ENCODE assay signal across 8 cellular contexts in genomic region chr12:121536929-121537813, GRCh38. TPM values are rescaled to one million over a fixed set of nuclear protein-coding genes. Genes with fewer than 3 reads are reported as not detected.
A peak's percentile ranks its signal among the peaks of the same experiment; 100 is the strongest.
DNase-seq lines count a peak whose midpoint lies in the region; ATAC-seq and TF ChIP-seq lines count a peak whose summit lies in the region.

No MANE protein-coding gene starts in this region.

- TF ChIP-seq CTCF in foreskin keratinocyte (conservative IDR thresholded peaks at IDR 0.05), result no peak
- TF ChIP-seq CTCF in nephron progenitor cell (IDR thresholded peaks at IDR 0.05), result no peak
- no peak for TF ChIP-seq CTCF in transverse colon (IDR thresholded peaks at IDR 0.05)

- H3K27me3 ChIP-seq in foreskin keratinocyte (peaks cover 6% of the 10 kb centered on the region), transverse colon (no peaks in the 10 kb centered on the region)

- no peaks in the 10 kb centered on the region for H3K9me3 ChIP-seq in transverse colon

- peak overlapping the region; percentile 30 to 70 (median 58) for H3K4me3 ChIP-seq in transverse colon

- peaks cover 4% of the 10 kb centered on the region for H3K4me1 ChIP-seq in foreskin keratinocyte
- H3K4me1 ChIP-seq in transverse colon, result peaks cover 11 to 48% (median 29%) of the 10 kb centered on the region in 4 donors

- H3K4me1 Mint-ChIP-seq in nephron progenitor cell, result peaks cover 68% of the 10 kb centered on the region

- TF ChIP-seq POLR2A in transverse colon (IDR thresholded peaks at IDR 0.05), result peak; percentile 73

- peak overlapping the region; percentile 83 for H3K4me3 Mint-ChIP-seq in nephron progenitor cell

- H3K27ac ChIP-seq in foreskin keratinocyte (no peak overlapping the region), transverse colon (peak overlapping the region; percentile 88 to 91 (median 90))

- peaks cover 13% of the 10 kb centered on the region for H3K27me3 Mint-ChIP-seq in nephron progenitor cell (ENCODE audit: low read depth, poor library complexity)

- H3K36me3 Mint-ChIP-seq in nephron progenitor cell (ENCODE audit: low read depth), result peaks cover 34% of the 10 kb centered on the region

- 0% methylated on average over 60 of the region's 71 CpGs; no CpG with 5 or more reads in 1 of the 2 donors for WGBS in transverse colon (ENCODE audit: low coverage in 1 of 2), 2 donors

- in situ Hi-C loops in transverse colon (cut with MboI; ENCODE audit: low pct_ligation_motif_present in 1 of 4, low pct_unique_long_range_greater_than_20kb in 1 of 4, low sequenced_read_pairs in 3 of 4), result no loop called here

- no peaks in the 10 kb centered on the region for H3K9me3 Mint-ChIP-seq in nephron progenitor cell

- no peaks in the 10 kb centered on the region for H3K36me3 ChIP-seq in transverse colon

- peak overlapping the region; percentile 86 for H3K27ac Mint-ChIP-seq in nephron progenitor cell

- no peak for TF ChIP-seq EP300 in transverse colon (IDR thresholded peaks at IDR 0.05; ENCODE audit: low read depth)

- DNase-seq in D341Med (ENCODE audit: low spot score), result peak; percentile 61
- DNase-seq in OCI-M1 (lab: John Stamatoyannopoulos, UW), result peak; percentile 85
- peak; percentile 26 for DNase-seq in activated T-helper 9 cell treated with anti-CD3 and anti-CD28 coated beads, Interleukin-2, amount 50 U/mL, for 16 hours (ENCODE audit: low read depth)
- peak in 1 of 2 donors; percentile 5 for DNase-seq in foreskin keratinocyte
- DNase-seq in nephron progenitor cell, result peak; percentile 85
- DNase-seq in transverse colon, result peak; percentile 88

- intact Hi-C loops in transverse colon (cut with DNase I; ENCODE audit: low total_unique reads), result no loop called here

- peak; percentile 57 for ATAC-seq in GM19455 (IDR thresholded peaks at IDR 0.05; ENCODE audit: unreplicated experiment)
- peak; percentile 61 for ATAC-seq in HG03521 (IDR thresholded peaks at IDR 0.05; ENCODE audit: unreplicated experiment)
- peak; percentile 45 for ATAC-seq in foreskin keratinocyte

RNA-seq across cellular contexts. Expression of gene KDM2B, which starts 43.7 kb away (rescaled TPM):
- 25.9 and 29.1 TPM in 2 replicates for total RNA-seq in foreskin keratinocyte
- polyA plus RNA-seq in foreskin keratinocyte, result 9.5 and 12.0 TPM in 2 replicates
- total RNA-seq in transverse colon, result 10 to 100 TPM in 3 of 4 donors, 1 to 10 TPM in 1; 7.2 to 39.3 (median 15.2) TPM
